11 cellular contexts compared by ENCODE assay signal in genomic region chr6:90222724-90223198, GRCh38.
A peak's percentile ranks its signal among the peaks of the same experiment; 100 is the strongest.
DNase-seq lines count a peak whose midpoint lies in the region; ATAC-seq and TF ChIP-seq lines count a peak whose summit lies in the region.
"Had no signal": no experiment of that assay in that cellular context is flagged by ENCODE, and none has a peak within 500 bp of the region (broad histone marks: within the 10 kb centered on the region; RNA-seq: fewer than 3 reads in every experiment).

No MANE protein-coding gene starts in this region.

- H3K9me3 ChIP-seq in GM23248 (ENCODE audit: low read depth) = no peaks in the 10 kb centered on the region

- peak overlapping the region in 1 of 3 donors; percentile 11 for H3K4me3 Mint-ChIP-seq in T-cell
- H3K4me3 Mint-ChIP-seq in activated naive CD8-positive, alpha-beta T cell treated with anti-CD3 and anti-CD28 coated beads, Interleukin-2, amount 50 U/mL, for 24 hours = peak overlapping the region; percentile 19
- no peak overlapping the region for H3K4me3 Mint-ChIP-seq in mesothelial cell of epicardium

- H3K9me2 ChIP-seq in GM23248 (ENCODE audit: insufficient read depth) = no peaks in the 10 kb centered on the region

- no peak overlapping the region for H3K9ac ChIP-seq in GM23248

- no peak overlapping the region for H3K4me3 ChIP-seq in GM23248

- H4K20me1 ChIP-seq in GM23248 (ENCODE audit: insufficient read depth) = no peaks in the 10 kb centered on the region

- H3K9me3 Mint-ChIP-seq in T-cell = peaks cover 6 to 13% (median 8%) of the 10 kb centered on the region in 3 donors
- H3K9me3 Mint-ChIP-seq in activated naive CD8-positive, alpha-beta T cell treated with anti-CD3 and anti-CD28 coated beads, Interleukin-2, amount 50 U/mL, for 24 hours = peaks cover 22% of the 10 kb centered on the region
- peaks cover 11% of the 10 kb centered on the region for H3K9me3 Mint-ChIP-seq in mesothelial cell of epicardium

- POLR2A ChIA-PET in T-cell (lab: Charles Lee) = interaction anchor here in 1 of 2 donors (0.6 to 0.8 kb wide), 2 partner anchors 9 to 282 kb away, joined by 3 to 4 read pairs; no protein-coding TSS in a partner anchor

- H3K27me3 Mint-ChIP-seq in T-cell (no peaks in the 10 kb centered on the region), mesothelial cell of epicardium (ENCODE audit: low read depth) (no peaks in the 10 kb centered on the region)
- no peaks in the 10 kb centered on the region for H3K27me3 Mint-ChIP-seq in activated naive CD8-positive, alpha-beta T cell treated with anti-CD3 and anti-CD28 coated beads, Interleukin-2, amount 50 U/mL, for 24 hours

- H3K27ac Mint-ChIP-seq in T-cell = peak overlapping the region; percentile 69 to 75
- H3K27ac Mint-ChIP-seq in activated naive CD8-positive, alpha-beta T cell treated with anti-CD3 and anti-CD28 coated beads, Interleukin-2, amount 50 U/mL, for 24 hours = peak overlapping the region; percentile 89
- no peak overlapping the region for H3K27ac Mint-ChIP-seq in mesothelial cell of epicardium

- no peaks in the 10 kb centered on the region for H3K79me2 ChIP-seq in GM23248 (ENCODE audit: insufficient read depth)

- peaks cover 36% of the 10 kb centered on the region for H3K36me3 Mint-ChIP-seq in T-cell
- peaks cover 57% of the 10 kb centered on the region for H3K36me3 Mint-ChIP-seq in activated naive CD8-positive, alpha-beta T cell treated with anti-CD3 and anti-CD28 coated beads, Interleukin-2, amount 50 U/mL, for 24 hours (ENCODE audit: low read depth)
- H3K36me3 Mint-ChIP-seq in mesothelial cell of epicardium = peaks cover 12% of the 10 kb centered on the region

- no peak overlapping the region for H3K4me2 ChIP-seq in GM23248 (ENCODE audit: unreplicated experiment)

- H3K27ac ChIP-seq in GM23248 = no peak overlapping the region

- no peaks in the 10 kb centered on the region for H3K36me3 ChIP-seq in GM23248 (ENCODE audit: low read depth)

- H3F3A ChIP-seq in GM23248 (ENCODE audit: insufficient read depth) = peaks cover 15% of the 10 kb centered on the region

- CTCF ChIA-PET in T-cell (lab: Charles Lee) = no interaction called here

- H3K27me3 ChIP-seq in GM23248 (replicated peaks; ENCODE audit: insufficient read depth) = no peaks in the 10 kb centered on the region; the same call in 1 of the 2 replicates

- 89 to 93% methylated on average over 10 of the region's 10 CpGs for WGBS in GM23248 (ENCODE audit: low coverage in 1 of 2, low lambda C conversion rate in 2 of 2, missing lambda C conversion rate in 2 of 2), 2 experiments

- peak in 2 of 4 experiments; percentile 31 for ATAC-seq in T-cell (replicated peaks in 1 of 4)
- peak; percentile 63 for ATAC-seq in activated naive CD8-positive, alpha-beta T cell treated with anti-CD3 and anti-CD28 coated beads, Interleukin-2, amount 50 U/mL, for 24 hours
- ATAC-seq in HG03354 (IDR thresholded peaks at IDR 0.05; ENCODE audit: poor library complexity, severe bottlenecking, unreplicated experiment) = no peak
- ATAC-seq: Right ventricle myocardium inferior had no signal

- DNase-seq in GM23248 = peak; percentile 34
- no peak for DNase-seq in T-cell
- no peak for DNase-seq in activated naive CD8-positive, alpha-beta T cell treated with anti-CD3 and anti-CD28 coated beads, Interleukin-2, amount 50 U/mL, for 24 hours
- peak; percentile 68 for DNase-seq in stimulated activated CD4-positive, alpha-beta T cell treated with anti-CD3 and anti-CD28 coated beads, Interleukin-1b, Interleukin-23, amount 100 ng/mL, for 48 hours
- no peak for DNase-seq in NOMO-1 treated with DMSO at 0.1 percent for 48 hours (lab: John Stamatoyannopoulos, UW; ENCODE audit: unreplicated experiment)
- no peak for DNase-seq in mesothelial cell of epicardium (ENCODE audit: low spot score in 2 of 2, unreplicated experiment in 2 of 2)
- DNase-seq in epidermal melanocyte (ENCODE audit: insufficient read length, low spot score) = no peak
- DNase-seq: kidney, NCI-H187 treated with DMSO at 0.1 percent for 48 hours had no signal

- TF ChIP-seq CTCF in mesothelial cell of epicardium (IDR thresholded peaks at IDR 0.05; ENCODE audit: unreplicated experiment) = no peak

- H3K4me1 Mint-ChIP-seq in T-cell (peaks cover 36 to 47% (median 46%) of the 10 kb centered on the region in 3 donors), mesothelial cell of epicardium (peaks cover 24% of the 10 kb centered on the region)
- peaks cover 40% of the 10 kb centered on the region for H3K4me1 Mint-ChIP-seq in activated naive CD8-positive, alpha-beta T cell treated with anti-CD3 and anti-CD28 coated beads, Interleukin-2, amount 50 U/mL, for 24 hours

- in situ Hi-C loops in GM23248 (cut with MboI) = no loop called here

- H3K4me1 ChIP-seq in GM23248 (ENCODE audit: insufficient read depth) = peaks cover 17% of the 10 kb centered on the region

- no peak overlapping the region for H2AFZ ChIP-seq in GM23248

Comparison
In these comparisons a context has a peak if more than half of its experiments do, and no peak if none do; other contexts are left out.
1. DNase-seq: peak in GM23248 (single experiment) and stimulated activated CD4-positive, alpha-beta T cell treated with anti-CD3 and anti-CD28 coated beads, Interleukin-1b, Interleukin-23, amount 100 ng/mL, for 48 hours (single experiment); none in T-cell (0 of 34), activated naive CD8-positive, alpha-beta T cell treated with anti-CD3 and anti-CD28 coated beads, Interleukin-2, amount 50 U/mL, for 24 hours (single experiment), NOMO-1 treated with DMSO at 0.1 percent for 48 hours (single experiment), mesothelial cell of epicardium (0 of 2) and epidermal melanocyte (single experiment).